Comparison of ENCODE assay signal across 8 cellular contexts in genomic region chr1:45326627-45327591, GRCh38. TPM values are rescaled to one million over a fixed set of nuclear protein-coding genes. Genes with fewer than 3 reads are reported as not detected.
A peak's percentile ranks its signal among the peaks of the same experiment; 100 is the strongest.
DNase-seq lines count a peak whose midpoint lies in the region; ATAC-seq, FAIRE-seq and TF ChIP-seq lines count a peak whose summit lies in the region.

TSS of gene HPDL (plus strand) at chr1:45326895. CDS start at chr1:45327149, 254 bp downstream.

- H3K9me3 Mint-ChIP-seq in endothelial cell (ENCODE audit: unreplicated experiment) (no peaks in the 10 kb centered on the region), mesothelial cell of epicardium (no peaks in the 10 kb centered on the region)

- H3K36me3 Mint-ChIP-seq in endothelial cell (ENCODE audit: low read depth, unreplicated experiment) (peaks cover 12% of the 10 kb centered on the region), mesothelial cell of epicardium (peaks cover 7% of the 10 kb centered on the region)

- H3K27ac Mint-ChIP-seq in endothelial cell (ENCODE audit: unreplicated experiment) (peak within 1 kb of the TSS; percentile 30), mesothelial cell of epicardium (peak within 1 kb of the TSS; percentile 47)

- peak within 1 kb of the TSS; percentile 65 for H3K4me3 ChIP-seq in AG10803 (ENCODE audit: low read length)

- ATAC-seq in HG02610 (IDR thresholded peaks at IDR 0.05; ENCODE audit: unreplicated experiment) = no peak

- POLR2A ChIA-PET in activated CD8-positive, alpha-beta memory T cell treated with anti-CD3 and anti-CD28 coated beads for 36 hours (lab: Charles Lee) = interaction anchor here (1.0 to 3.3 kb wide), 7 partner anchors 12 to 315 kb away, joined by 3 to 63 read pairs (median 5); partner anchors contain the start of genes AKR1A1, HECTD3, MUTYH and PRDX1

- H3K27me3 Mint-ChIP-seq in endothelial cell (ENCODE audit: unreplicated experiment) (peaks cover 9% of the 10 kb centered on the region), mesothelial cell of epicardium (ENCODE audit: low read depth) (no peaks in the 10 kb centered on the region)

- TF ChIP-seq CTCF in AG10803 (conservative IDR thresholded peaks at IDR 0.05; ENCODE audit: low read length) = no peak
- TF ChIP-seq CTCF in endothelial cell (IDR thresholded peaks at IDR 0.05; ENCODE audit: unreplicated experiment) = no peak
- TF ChIP-seq CTCF in mesothelial cell of epicardium (IDR thresholded peaks at IDR 0.05; ENCODE audit: unreplicated experiment) = no peak

- H3K4me3 Mint-ChIP-seq in endothelial cell (ENCODE audit: unreplicated experiment) (peak within 1 kb of the TSS; percentile 82), mesothelial cell of epicardium (peak within 1 kb of the TSS; percentile 72)

- DNase-seq in AG10803 (ENCODE audit: low read depth) = peak; percentile 32
- DNase-seq in GM19239 (ENCODE audit: insufficient read length, low spot score) = peak; percentile 75
- DNase-seq in NCI-H460 (ENCODE audit: extremely low read depth, low read depth) = peak; percentile 36
- DNase-seq in endothelial cell (ENCODE audit: low spot score) = peak; percentile 58
- peak; percentile 40 to 52 for DNase-seq in mesothelial cell of epicardium (ENCODE audit: low spot score in 2 of 2, unreplicated experiment in 2 of 2)
- DNase-seq in stimulated activated CD8-positive, alpha-beta memory T cell treated with anti-CD3 and anti-CD28 coated beads, Interleukin-4, amount 100 ng/mL, for 1 hour (ENCODE audit: low read depth in 2 of 2, low spot score in 1 of 2) = peak; percentile 21 to 23

- CTCF ChIA-PET in activated CD8-positive, alpha-beta memory T cell treated with anti-CD3 and anti-CD28 coated beads for 36 hours (lab: Charles Lee) = interaction anchor here (0.8 to 3.4 kb wide), 9 partner anchors 9 to 315 kb away, joined by 3 to 25 read pairs (median 3); partner anchors contain the start of genes MUTYH, TOE1 and UROD

- peaks cover 19% of the 10 kb centered on the region for H3K4me1 Mint-ChIP-seq in endothelial cell (ENCODE audit: unreplicated experiment)
- peaks cover 22% of the 10 kb centered on the region for H3K4me1 Mint-ChIP-seq in mesothelial cell of epicardium

- FAIRE-seq in GM19239 (lab: Jason Lieb, UNC) = peak; percentile 72

RNA-seq across cellular contexts. Expression of gene HPDL, which starts in this region (rescaled TPM):
- total RNA-seq in NCI-H460 (2014; rRNA removed; shearing (Covaris generic)) = 2.9 TPM in 2 replicates
- 31.4 and 42.6 TPM in 2 replicates for polyA plus RNA-seq in NCI-H460 (2014; cell fraction: nucleus; rRNA removed)
- 10 to 100 TPM; 52.1 to 55.2 TPM for total RNA-seq in activated CD8-positive, alpha-beta memory T cell treated with anti-CD3 and anti-CD28 coated beads for 36 hours
- total RNA-seq in endothelial cell (ENCODE audit: unreplicated experiment) (2.5 TPM), mesothelial cell of epicardium (2.1 to 2.8 TPM (median 2.4 TPM) in 3 replicates)

Comparison
In these comparisons a context has a peak if more than half of its experiments do, and no peak if none do; other contexts are left out.
1. RNA of gene HPDL (total RNA-seq): 52.1 to 55.2 TPM in activated CD8-positive, alpha-beta memory T cell treated with anti-CD3 and anti-CD28 coated beads for 36 hours; 2.9 TPM in NCI-H460, 2.5 TPM in endothelial cell (single experiment) and 2.1 to 2.8 TPM in mesothelial cell of epicardium; every median in the first group is over 10 times any median in the second.
2. DNase-seq: peak in every context shown above with its lines; median percentile 75 in GM19239; 58 in endothelial cell; 46 in mesothelial cell of epicardium; 36 in NCI-H460; 32 in AG10803; 22 in stimulated activated CD8-positive, alpha-beta memory T cell treated with anti-CD3 and anti-CD28 coated beads, Interleukin-4, amount 100 ng/mL, for 1 hour.